Comparison of ENCODE assay signal across 8 cellular contexts in genomic region chr16:31200821-31201510, GRCh38. TPM values are rescaled to one million over a fixed set of nuclear protein-coding genes. Genes with fewer than 3 reads are reported as not detected.
A peak's percentile ranks its signal among the peaks of the same experiment; 100 is the strongest.
DNase-seq lines count a peak whose midpoint lies in the region; ATAC-seq and TF ChIP-seq lines count a peak whose summit lies in the region.

No MANE protein-coding gene starts in this region.

- H3K4me1 ChIP-seq in iPS-15b (ENCODE audit: control insufficient read depth, insufficient read depth, low read length), result peaks cover 6% of the 10 kb centered on the region
- peaks cover 10 to 32% (median 18%) of the 10 kb centered on the region in 4 donors for H3K4me1 ChIP-seq in upper lobe of left lung

- peaks cover 23% of the 10 kb centered on the region for H3K36me3 Mint-ChIP-seq in activated CD8-positive, alpha-beta T cell treated with anti-CD3 and anti-CD28 coated beads for 36 hours (ENCODE audit: low read depth)

- ATAC-seq in activated CD8-positive, alpha-beta T cell treated with anti-CD3 and anti-CD28 coated beads for 36 hours, result peak; percentile 60
- ATAC-seq in upper lobe of left lung (ENCODE audit: low FRiP score in 2 of 2) (peak in 1 of 2 donors; percentile 20), left ventricle myocardium superior (no peak)

- WGBS in upper lobe of left lung, 2 donors, result 53 to 60% methylated on average over 7 of the region's 7 CpGs

- intact Hi-C loops in activated CD8-positive, alpha-beta T cell treated with anti-CD3 and anti-CD28 coated beads for 36 hours (cut with micrococcal nuclease), result loop anchor here (10.0 kb wide), 1 partner anchor 244 kb away; the partner anchor contains the start of gene ZNF843
- intact Hi-C loops in left ventricle myocardium superior (cut with micrococcal nuclease), result no loop called here

- no peaks in the 10 kb centered on the region for H3K9me3 Mint-ChIP-seq in activated CD8-positive, alpha-beta T cell treated with anti-CD3 and anti-CD28 coated beads for 36 hours

- POLR2A ChIA-PET in activated CD8-positive, alpha-beta T cell treated with anti-CD3 and anti-CD28 coated beads for 36 hours (lab: Charles Lee), result interaction anchor here (0.7 to 17.2 kb wide), 12 partner anchors 8 to 275 kb away, joined by 3 to 482 read pairs (median 4); partner anchors contain the start of genes FUS, KAT8 and TRIM72

- no peak for TF ChIP-seq EP300 in upper lobe of left lung (IDR thresholded peaks at IDR 0.05)

- H3K27me3 Mint-ChIP-seq in activated CD8-positive, alpha-beta T cell treated with anti-CD3 and anti-CD28 coated beads for 36 hours, result no peaks in the 10 kb centered on the region

- H3K4me1 Mint-ChIP-seq in activated CD8-positive, alpha-beta T cell treated with anti-CD3 and anti-CD28 coated beads for 36 hours (ENCODE audit: low read depth), result peaks cover 45% of the 10 kb centered on the region

- H3K4me3 Mint-ChIP-seq in activated CD8-positive, alpha-beta T cell treated with anti-CD3 and anti-CD28 coated beads for 36 hours, result peak overlapping the region; percentile 75

- TF ChIP-seq POLR2A in upper lobe of left lung (IDR thresholded peaks at IDR 0.05), result no peak

- H3K27me3 ChIP-seq in iPS-15b (ENCODE audit: control insufficient read depth, insufficient read depth, low read length) (peaks cover 4% of the 10 kb centered on the region), upper lobe of left lung (no peaks in the 10 kb centered on the region)

- no peak overlapping the region for H3K4me3 ChIP-seq in Jurkat, Clone E6-1 (ENCODE audit: low read length)
- H3K4me3 ChIP-seq in iPS-15b (ENCODE audit: low read depth, low read length) (peak overlapping the region; percentile 77), upper lobe of left lung (peak overlapping the region in 3 of 4 donors; percentile 66 to 96 (median 80))

- H3K36me3 ChIP-seq in iPS-15b (ENCODE audit: control insufficient read depth, insufficient read depth, low read length), result peaks cover 12% of the 10 kb centered on the region
- peaks cover 0 to 22% (median 3%) of the 10 kb centered on the region in 4 donors for H3K36me3 ChIP-seq in upper lobe of left lung

- DNase-seq in AG09319 (ENCODE audit: extremely low read depth, low read depth) (no peak), upper lobe of left lung (peak in 1 of 2 donors; percentile 37), NCI-H2107 (lab: John Stamatoyannopoulos, UW) (no peak), SHP77 (lab: John Stamatoyannopoulos, UW) (no peak), left ventricle myocardium superior (no peak)
- peak; percentile 45 for DNase-seq in Jurkat, Clone E6-1 (ENCODE audit: low read depth, low spot score)
- DNase-seq in activated CD8-positive, alpha-beta T cell treated with anti-CD3 and anti-CD28 coated beads for 36 hours, result peak; percentile 75

- CTCF ChIA-PET in activated CD8-positive, alpha-beta T cell treated with anti-CD3 and anti-CD28 coated beads for 36 hours (lab: Charles Lee), result interaction anchor here (0.6 to 3.0 kb wide), 12 partner anchors 12 to 668 kb away, joined by 3 to 10 read pairs (median 4); partner anchors contain the start of genes COX6A2 and ZNF843

- peak; percentile 8 for TF ChIP-seq CTCF in AG09319 (IDR thresholded peaks at IDR 0.05; ENCODE audit: low read depth, low read length)
- no peak for TF ChIP-seq CTCF in activated CD8-positive, alpha-beta T cell treated with anti-CD3 and anti-CD28 coated beads for 36 hours (IDR thresholded peaks at IDR 0.05)
- no peak for TF ChIP-seq CTCF in upper lobe of left lung (IDR thresholded peaks at IDR 0.05)

- H3K27ac ChIP-seq in upper lobe of left lung, result peak overlapping the region; percentile 73 to 90 (median 88)

- H3K9ac ChIP-seq in iPS-15b (ENCODE audit: low read depth, low read length), result no peak overlapping the region

- H3K27ac Mint-ChIP-seq in activated CD8-positive, alpha-beta T cell treated with anti-CD3 and anti-CD28 coated beads for 36 hours, result peak overlapping the region; percentile 6

- no peaks in the 10 kb centered on the region for H3K9me3 ChIP-seq in iPS-15b (ENCODE audit: control insufficient read depth, insufficient read depth, low read length)
- H3K9me3 ChIP-seq in upper lobe of left lung, result no peaks in the 10 kb centered on the region

RNA-seq across cellular contexts. Expression of gene PYCARD, which starts 1.6 kb away (rescaled TPM):
- not detected for polyA plus RNA-seq in Jurkat, Clone E6-1 (2012; ENCODE audit: insufficient read depth, insufficient read length)
- total RNA-seq in activated CD8-positive, alpha-beta T cell treated with anti-CD3 and anti-CD28 coated beads for 36 hours, result 1 to 10 TPM; 5.9 to 6.1 TPM
- total RNA-seq in upper lobe of left lung (100 to 1,000 TPM in 1 of 6 donors, 10 to 100 TPM in 5; 44.0 to 103 (median 83.7) TPM), left ventricle myocardium superior (7.4 TPM)

RNA-seq across cellular contexts. Expression of gene TRIM72, which starts 13.0 kb away (rescaled TPM):
- not detected for polyA plus RNA-seq in Jurkat, Clone E6-1 (2012; ENCODE audit: insufficient read depth, insufficient read length)
- total RNA-seq in activated CD8-positive, alpha-beta T cell treated with anti-CD3 and anti-CD28 coated beads for 36 hours, result not detected
- total RNA-seq in upper lobe of left lung (under 1 TPM in 1 of 6 donors, not detected in 5; 0.27 TPM), left ventricle myocardium superior (0.40 TPM)

RNA-seq across cellular contexts. Expression of gene PYDC1, which starts 16.0 kb away (rescaled TPM):
- not detected for polyA plus RNA-seq in Jurkat, Clone E6-1 (2012; ENCODE audit: insufficient read depth, insufficient read length)
- total RNA-seq in activated CD8-positive, alpha-beta T cell treated with anti-CD3 and anti-CD28 coated beads for 36 hours, result not detected
- not detected for total RNA-seq in upper lobe of left lung
- not detected for total RNA-seq in left ventricle myocardium superior

RNA-seq across cellular contexts. Expression of gene FUS, which starts 21.0 kb away (rescaled TPM):
- 584 TPM for polyA plus RNA-seq in Jurkat, Clone E6-1 (2012; ENCODE audit: insufficient read depth, insufficient read length)
- 100 to 1,000 TPM; 486 to 533 TPM for total RNA-seq in activated CD8-positive, alpha-beta T cell treated with anti-CD3 and anti-CD28 coated beads for 36 hours
- total RNA-seq in upper lobe of left lung (100 to 1,000 TPM in 3 of 6 donors, 10 to 100 TPM in 3; 65.7 to 258 (median 145) TPM), left ventricle myocardium superior (84.8 TPM)

RNA-seq across cellular contexts. Expression of gene PRSS36, which starts 51.1 kb away (rescaled TPM):
- polyA plus RNA-seq in Jurkat, Clone E6-1 (2012; ENCODE audit: insufficient read depth, insufficient read length), result 2.3 TPM
- under 1 TPM; 0.18 to 0.72 TPM for total RNA-seq in activated CD8-positive, alpha-beta T cell treated with anti-CD3 and anti-CD28 coated beads for 36 hours
- total RNA-seq in upper lobe of left lung, result 10 to 100 TPM in 2 of 6 donors, 1 to 10 TPM in 4; 1.4 to 61.8 (median 5.6) TPM
- 2.7 TPM for total RNA-seq in left ventricle myocardium superior

Comparison
In these comparisons a context has a peak if more than half of its experiments do, and no peak if none do; other contexts are left out.
1. DNase-seq: peak in Jurkat, Clone E6-1 (single experiment) and activated CD8-positive, alpha-beta T cell treated with anti-CD3 and anti-CD28 coated beads for 36 hours (single experiment); none in AG09319 (single experiment), NCI-H2107 (single experiment), SHP77 (0 of 2) and left ventricle myocardium superior (single experiment).